In the genomic region with DNA sequence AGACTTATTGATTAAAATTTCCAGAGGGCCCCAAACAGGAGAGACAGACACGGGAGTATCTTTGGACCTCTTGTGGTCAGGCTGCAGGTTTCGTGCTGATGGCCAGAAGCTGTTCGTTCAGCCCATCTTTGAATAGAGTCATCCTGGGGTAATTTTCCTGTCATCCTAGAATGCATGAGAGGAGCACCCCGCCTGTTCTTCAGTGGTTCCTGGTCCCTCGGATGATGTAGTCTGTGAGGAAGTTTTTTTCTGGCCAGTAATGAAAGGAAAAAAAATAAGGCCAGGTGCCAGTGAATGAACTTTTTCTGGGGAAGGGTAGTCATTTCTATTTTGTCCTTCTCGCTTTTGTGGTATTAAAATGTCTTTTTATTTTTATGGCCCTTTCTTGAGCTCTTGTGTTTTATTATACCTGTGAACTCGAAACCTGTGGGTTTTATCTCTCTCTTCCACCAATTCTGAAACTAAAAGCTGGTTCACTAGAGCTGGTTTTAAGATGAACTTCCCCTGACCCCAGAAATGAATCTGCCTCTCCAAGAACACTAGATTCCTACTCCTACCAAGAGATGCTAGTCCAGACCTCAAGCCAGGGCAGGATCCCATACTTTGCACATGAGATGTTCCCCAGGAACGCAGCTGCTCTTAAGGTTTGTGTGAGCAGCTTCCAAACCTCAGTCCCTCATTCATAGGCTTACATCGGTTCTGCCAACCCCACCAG, we compare ENCODE assay signal across 13 cellular contexts. TPM values are rescaled to one million over a fixed set of nuclear protein-coding genes. Genes with fewer than 3 reads are reported as not detected.
DNase-seq lines count a peak whose midpoint lies in the region; ATAC-seq and TF ChIP-seq lines count a peak whose summit lies in the region.
"Had no signal": no experiment of that assay in that cellular context is flagged by ENCODE, and none has a peak within 500 bp of the region (broad histone marks: within the 10 kb centered on the region; RNA-seq: fewer than 3 reads in every experiment).

No MANE protein-coding gene starts in this region.

- peak; percentile 70 for ATAC-seq in GM18505 (IDR thresholded peaks at IDR 0.05; ENCODE audit: unreplicated experiment)
- peak; percentile 88 for ATAC-seq in GM19467 (IDR thresholded peaks at IDR 0.05; ENCODE audit: unreplicated experiment)
- peak; percentile 95 for ATAC-seq in HG03135 (IDR thresholded peaks at IDR 0.05; ENCODE audit: unreplicated experiment)
- ATAC-seq: naive thymus-derived CD8-positive, alpha-beta T cell had no signal

- no peak for TF ChIP-seq CTCF in BE2C (IDR thresholded peaks at IDR 0.05; ENCODE audit: low read depth, low read length)
- TF ChIP-seq CTCF in progenitor cell of endocrine pancreas (IDR thresholded peaks at IDR 0.05; ENCODE audit: unreplicated experiment), result no peak

- H3K4me3 Mint-ChIP-seq in progenitor cell of endocrine pancreas (ENCODE audit: low read depth), result no peak overlapping the region
- H3K4me3 Mint-ChIP-seq: activated naive CD4-positive, alpha-beta T cell treated with anti-CD3 and anti-CD28 coated beads, Interleukin-2, amount 10 ng/mL, durations not matched to agents 7 days and 5 days; CD4-positive, alpha-beta T cell; naive thymus-derived CD8-positive, alpha-beta T cell had no signal

- TF ChIP-seq POLR2A in GM18505 (IDR thresholded peaks at IDR 0.05; ENCODE audit: borderline replicate concordance, extremely low read depth, insufficient read depth, insufficient read length), result no peak

- DNase-seq in astrocyte of the hippocampus (ENCODE audit: low read depth, low spot score), result peak; percentile 68
- no peak for DNase-seq in BE2C
- no peak for DNase-seq in NCI-H2196 treated with DMSO at 0.1 percent for 48 hours (lab: John Stamatoyannopoulos, UW; ENCODE audit: unreplicated experiment)
- DNase-seq in activated gamma-delta T cell (lab: John Stamatoyannopoulos, UW), result no peak
- no peak for DNase-seq in progenitor cell of endocrine pancreas (ENCODE audit: low spot score, unreplicated experiment)
- DNase-seq: activated naive CD4-positive, alpha-beta T cell treated with anti-CD3 and anti-CD28 coated beads, Interleukin-2, amount 10 ng/mL, durations not matched to agents 7 days and 5 days; CD4-positive, alpha-beta T cell; MV-4-11; naive thymus-derived CD8-positive, alpha-beta T cell; PC-9 had no signal

- H3K36me3 ChIP-seq in BE2C, result no peaks in the 10 kb centered on the region

- H3K4me1 ChIP-seq in BE2C, result no peaks in the 10 kb centered on the region

- H3K27me3 Mint-ChIP-seq in progenitor cell of endocrine pancreas, result no peaks in the 10 kb centered on the region
- H3K27me3 Mint-ChIP-seq: activated naive CD4-positive, alpha-beta T cell treated with anti-CD3 and anti-CD28 coated beads, Interleukin-2, amount 10 ng/mL, durations not matched to agents 7 days and 5 days; CD4-positive, alpha-beta T cell had no signal

- H3K36me3 Mint-ChIP-seq in progenitor cell of endocrine pancreas (ENCODE audit: insufficient read depth), result no peaks in the 10 kb centered on the region
- H3K36me3 Mint-ChIP-seq: activated naive CD4-positive, alpha-beta T cell treated with anti-CD3 and anti-CD28 coated beads, Interleukin-2, amount 10 ng/mL, durations not matched to agents 7 days and 5 days; naive thymus-derived CD8-positive, alpha-beta T cell had no signal

- no peak overlapping the region for H3K27ac Mint-ChIP-seq in progenitor cell of endocrine pancreas
- H3K27ac Mint-ChIP-seq: activated naive CD4-positive, alpha-beta T cell treated with anti-CD3 and anti-CD28 coated beads, Interleukin-2, amount 10 ng/mL, durations not matched to agents 7 days and 5 days; CD4-positive, alpha-beta T cell had no signal

- H3K9me3 ChIP-seq in BE2C, result no peaks in the 10 kb centered on the region; the same call in 1 of the 2 replicates

- H3K9me3 Mint-ChIP-seq in progenitor cell of endocrine pancreas (ENCODE audit: low read depth), result peaks cover 8% of the 10 kb centered on the region
- H3K9me3 Mint-ChIP-seq: CD4-positive, alpha-beta T cell had no signal

- H3K4me3 ChIP-seq in BE2C (ENCODE audit: low read depth, low read length), result no peak overlapping the region
- H3K4me3 ChIP-seq: PC-9 had no signal

- peaks cover 9% of the 10 kb centered on the region for H3K4me1 Mint-ChIP-seq in progenitor cell of endocrine pancreas (ENCODE audit: low read depth)

- H3K27me3 ChIP-seq in BE2C, result no peaks in the 10 kb centered on the region

RNA-seq across cellular contexts. Expression of a gene that starts 15.4 kb away (rescaled TPM):
- polyA plus RNA-seq in BE2C (2012; ENCODE audit: insufficient read depth, insufficient read length, low read depth), result not detected
- total RNA-seq in progenitor cell of endocrine pancreas, result 628 and 664 TPM in 2 replicates

RNA-seq across cellular contexts. Expression of a gene that starts 35.6 kb away (rescaled TPM):
- 23.2 TPM for polyA plus RNA-seq in BE2C (2012; ENCODE audit: insufficient read depth, insufficient read length, low read depth)
- total RNA-seq in progenitor cell of endocrine pancreas, result 29.3 and 31.8 TPM in 2 replicates
